Comparison of ENCODE assay signal across 8 cellular contexts in genomic region chr6:75204959-75205775, GRCh38. TPM values are rescaled to one million over a fixed set of nuclear protein-coding genes. Genes with fewer than 3 reads are reported as not detected.
A peak's percentile ranks its signal among the peaks of the same experiment; 100 is the strongest.
DNase-seq lines count a peak whose midpoint lies in the region; ATAC-seq and TF ChIP-seq lines count a peak whose summit lies in the region.

No MANE protein-coding gene starts in this region.

- intact Hi-C loops in PC-9 (cut with micrococcal nuclease; ENCODE audit: unreplicated experiment) (loop anchor here (1.0 to 10.0 kb wide), 12 partner anchors 103 to 1530 kb away; no protein-coding TSS in a partner anchor), upper lobe of right lung (cut with DNase I) (no loop called here)

- H3K79me2 ChIP-seq in PC-9 (ENCODE audit: low read depth) (no peaks in the 10 kb centered on the region), mesendoderm (ENCODE audit: control insufficient read depth, insufficient read depth, low read length) (no peaks in the 10 kb centered on the region)

- peak; percentile 64 for DNase-seq in GM03348 (ENCODE audit: low spot score)
- DNase-seq in PC-9: peak; percentile 45 to 59
- DNase-seq in dermis blood vessel endothelial cell: peak; percentile 24
- peak; percentile 67 for DNase-seq in mesendoderm
- peak; percentile 80 for DNase-seq in upper lobe of right lung

- H3F3A ChIP-seq in PC-9 (ENCODE audit: insufficient read depth, low read depth): peaks cover 8% of the 10 kb centered on the region; the same call in 1 of the 2 replicates

- 0 out of 2 replicates have a peak, but pooled peaks cover 4% of the 10 kb centered on the region for H3K27me3 ChIP-seq in PC-9 (ENCODE audit: insufficient read depth, low read depth)
- H3K27me3 ChIP-seq in mesendoderm (ENCODE audit: insufficient read depth, low read length, poor library complexity): peaks cover 46% of the 10 kb centered on the region
- H3K27me3 ChIP-seq in upper lobe of right lung: peaks cover 69% of the 10 kb centered on the region

- no peak overlapping the region for H3K4ac ChIP-seq in mesendoderm (ENCODE audit: low read depth, low read length)

- BruUV-seq in PC-9 (replicated peaks; lab: Mats Ljungman, UMichigan): TSS peak; percentile 52

- no peak overlapping the region for H2BK120ac ChIP-seq in mesendoderm (ENCODE audit: low read depth, low read length)

- TF ChIP-seq CTCF in PC-9 (conservative IDR thresholded peaks at IDR 0.05) (no peak), upper lobe of right lung (IDR thresholded peaks at IDR 0.05) (no peak)

- H3K18ac ChIP-seq in mesendoderm (ENCODE audit: low read length): no peak overlapping the region

- WGBS in mesendoderm (ENCODE audit: extremely low coverage, insufficient coverage, low lambda C conversion rate): no CpG with 5 or more reads among the region's 47 CpGs

- no peak overlapping the region for H2AK5ac ChIP-seq in mesendoderm (ENCODE audit: low read length)

- H3K9me2 ChIP-seq in PC-9 (ENCODE audit: insufficient read depth): no peaks in the 10 kb centered on the region

- H3K36me3 ChIP-seq in PC-9 (ENCODE audit: low read depth): no peaks in the 10 kb centered on the region
- H3K36me3 ChIP-seq in mesendoderm (ENCODE audit: control insufficient read depth, insufficient read depth, low read length): no peaks in the 10 kb centered on the region
- H3K36me3 ChIP-seq in upper lobe of right lung: no peaks in the 10 kb centered on the region

- peak overlapping the region; percentile 83 for H2AFZ ChIP-seq in PC-9

- POLR2A ChIA-PET in PC-9 (lab: Charles Lee; ENCODE audit: unreplicated experiment): interaction anchor here (0.5 to 0.7 kb wide), 2 partner anchors 1598 to 1620 kb away, joined by 3 to 6 read pairs; no protein-coding TSS in a partner anchor

- H3K27ac ChIP-seq in PC-9 (no peak overlapping the region), mesendoderm (ENCODE audit: low read depth, low read length) (no peak overlapping the region), upper lobe of right lung (peak overlapping the region; percentile 61)

- H2BK15ac ChIP-seq in mesendoderm (replicated peaks; ENCODE audit: low read depth): no peak overlapping the region

- H3K4me1 ChIP-seq in PC-9 (replicated peaks; ENCODE audit: insufficient read depth): peaks cover 11% of the 10 kb centered on the region; the same call in 1 of the 2 replicates
- no peaks in the 10 kb centered on the region for H3K4me1 ChIP-seq in mesendoderm (ENCODE audit: control insufficient read depth, low read depth, low read length)
- peaks cover 41% of the 10 kb centered on the region for H3K4me1 ChIP-seq in upper lobe of right lung

- CTCF ChIA-PET in PC-9 (lab: Charles Lee): interaction anchor here (0.6 to 1.6 kb wide), 4 partner anchors 9 to 1466 kb away, joined by 3 to 7 read pairs (median 4); no protein-coding TSS in a partner anchor

- H3K56ac ChIP-seq in mesendoderm (ENCODE audit: low read length): peak overlapping the region; percentile 44

- peak overlapping the region; percentile 60 for H3K4me3 ChIP-seq in PC-9
- H3K4me3 ChIP-seq in mesendoderm (ENCODE audit: low read length): no peak overlapping the region
- peak overlapping the region; percentile 50 for H3K4me3 ChIP-seq in upper lobe of right lung

- no peak overlapping the region for H4K5ac ChIP-seq in mesendoderm (ENCODE audit: low read length)

- no peak overlapping the region for H2BK5ac ChIP-seq in mesendoderm (ENCODE audit: low read length)

- no peak overlapping the region for H4K8ac ChIP-seq in mesendoderm (ENCODE audit: low read depth, low read length)

- no peak overlapping the region for H3K9ac ChIP-seq in mesendoderm (ENCODE audit: low read length)

- H3K23ac ChIP-seq in mesendoderm (ENCODE audit: low read length): no peak overlapping the region

- H3K9me3 ChIP-seq in PC-9 (ENCODE audit: insufficient read depth, low read depth) (no peaks in the 10 kb centered on the region), upper lobe of right lung (no peaks in the 10 kb centered on the region)

- ATAC-seq in upper lobe of right lung (peak; percentile 60), GM21737 (IDR thresholded peaks at IDR 0.05; ENCODE audit: unreplicated experiment) (no peak), HG02981 (IDR thresholded peaks at IDR 0.05; ENCODE audit: unreplicated experiment) (no peak), GM21381 (IDR thresholded peaks at IDR 0.05; ENCODE audit: unreplicated experiment) (no peak)

- H3K79me1 ChIP-seq in mesendoderm (ENCODE audit: low read length): no peaks in the 10 kb centered on the region

- H3K4me2 ChIP-seq in PC-9 (peak overlapping the region; percentile 93), mesendoderm (ENCODE audit: low read length) (peak overlapping the region; percentile 71)

- no peaks in the 10 kb centered on the region for H4K20me1 ChIP-seq in PC-9 (ENCODE audit: insufficient read depth)

RNA-seq across cellular contexts. Expression of gene COL12A1, which starts 0.7 kb away (rescaled TPM):
- total RNA-seq in PC-9 (2021): 12.5 and 18.7 TPM in 2 replicates
- total RNA-seq in dermis blood vessel endothelial cell: 3.7 and 6.9 TPM in 2 replicates
- polyA plus RNA-seq in mesendoderm (2013, experiment 1 of 2): 0.74 TPM
- polyA plus RNA-seq in mesendoderm (2013, experiment 2 of 2): 0.64 TPM
- 44.3 TPM for total RNA-seq in upper lobe of right lung

RNA-seq across cellular contexts. Expression of gene COX7A2, which starts 38.4 kb away (rescaled TPM):
- total RNA-seq in PC-9 (2021) (484 and 524 TPM in 2 replicates), dermis blood vessel endothelial cell (55.8 and 324 TPM in 2 replicates), upper lobe of right lung (240 TPM)
- 938 TPM for polyA plus RNA-seq in mesendoderm (2013, experiment 1 of 2)
- 911 TPM for polyA plus RNA-seq in mesendoderm (2013, experiment 2 of 2)

Comparison
In these comparisons a context has a peak if more than half of its experiments do, and no peak if none do; other contexts are left out.
1. DNase-seq: peak in every context shown above with its lines; median percentile 80 in upper lobe of right lung; 67 in mesendoderm; 64 in GM03348; 52 in PC-9; 24 in dermis blood vessel endothelial cell.